8 cellular contexts compared by ENCODE assay signal in the genomic region with DNA sequence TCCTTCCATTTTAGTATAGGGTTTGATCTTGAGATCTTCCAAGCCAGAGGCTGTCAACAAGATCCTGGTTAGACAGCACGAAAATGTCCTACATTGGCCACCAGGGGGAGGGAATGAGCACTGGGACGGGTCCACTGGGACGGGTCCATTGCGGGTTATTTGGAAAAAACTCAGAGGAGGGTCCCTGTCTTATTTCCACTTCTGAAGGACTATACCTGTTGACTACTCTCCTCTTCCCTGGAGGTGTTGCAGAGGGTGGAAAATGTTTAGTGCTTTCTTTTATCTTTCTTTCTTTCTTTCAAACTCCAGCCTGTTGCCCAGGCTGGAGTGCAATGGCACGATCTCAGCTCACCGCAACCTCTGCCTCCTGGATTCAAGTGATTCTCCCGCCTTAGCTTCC. TPM values are rescaled to one million over a fixed set of nuclear protein-coding genes. Genes with fewer than 3 reads are reported as not detected.
A peak's percentile ranks its signal among the peaks of the same experiment; 100 is the strongest.
DNase-seq lines count a peak whose midpoint lies in the region; ATAC-seq, FAIRE-seq and TF ChIP-seq lines count a peak whose summit lies in the region.

No MANE protein-coding gene starts in this region.

- TF ChIP-seq CTCF in pancreas (IDR thresholded peaks at IDR 0.05): peak; percentile 50 to 76 (median 54)

- WGBS in pancreas, 2 donors: 27 to 31% methylated on average over 7 of the region's 7 CpGs

- H3K27ac ChIP-seq in pancreas: no peak overlapping the region

- DNase-seq in NOMO-1 treated with DMSO at 0.1 percent for 48 hours (lab: John Stamatoyannopoulos, UW; ENCODE audit: unreplicated experiment): peak; percentile 30
- no peak for DNase-seq in NOMO-1 treated with dmso at 0.1 percent for 144 hours (lab: John Stamatoyannopoulos, UW; ENCODE audit: unreplicated experiment)
- DNase-seq in NCI-H2227 treated with DMSO at 0.1 percent for 48 hours (lab: John Stamatoyannopoulos, UW): peak; percentile 40
- DNase-seq in activated CD8-positive, alpha-beta memory T cell treated with anti-CD3 and anti-CD28 coated beads, Interleukin-2, amount 50 U/mL, for 1 hour (ENCODE audit: extremely low read depth): peak; percentile 33
- DNase-seq in fibroblast of gingiva (ENCODE audit: low read depth): peak; percentile 21
- DNase-seq in pancreas: peak in 4 of 6 donors; percentile 28 to 65 (median 42)
- no peak for DNase-seq in GOT3 (lab: John Stamatoyannopoulos, UW)

- H3K9me3 ChIP-seq in pancreas: no peaks in the 10 kb centered on the region

- peaks cover 0 to 4% (median 0%) of the 10 kb centered on the region in 4 donors for H3K27me3 ChIP-seq in pancreas

- no peak overlapping the region for H3K4me3 ChIP-seq in pancreas

- peaks cover 0 to 4% (median 0%) of the 10 kb centered on the region in 3 donors for H3K4me1 ChIP-seq in pancreas

- no peak for FAIRE-seq in pancreas (lab: Jason Lieb, UNC)

- intact Hi-C loops in pancreas (cut with DNase I): no loop called here

- H3K36me3 ChIP-seq in pancreas: no peaks in the 10 kb centered on the region

- ATAC-seq in pancreas (peak; percentile 49 to 54 (median 51)), GM18520 (IDR thresholded peaks at IDR 0.05; ENCODE audit: unreplicated experiment) (no peak)

RNA-seq across cellular contexts. Expression of a gene that starts 2.5 kb away (rescaled TPM):
- under 1 TPM; 0.40 to 0.98 (median 0.67) TPM for total RNA-seq in pancreas
- 1 to 10 TPM; 1.9 to 6.0 TPM for polyA plus RNA-seq in pancreas

RNA-seq across cellular contexts. Expression of a gene that starts 16.3 kb away (rescaled TPM):
- total RNA-seq in pancreas: 10 to 100 TPM; 45.2 to 66.0 (median 57.4) TPM
- polyA plus RNA-seq in pancreas: 10 to 100 TPM; 31.2 to 63.9 TPM

Comparison
In these comparisons a context has a peak if more than half of its experiments do, and no peak if none do; other contexts are left out.
1. DNase-seq: peak in NOMO-1 treated with DMSO at 0.1 percent for 48 hours (single experiment), NCI-H2227 treated with DMSO at 0.1 percent for 48 hours (single experiment), activated CD8-positive, alpha-beta memory T cell treated with anti-CD3 and anti-CD28 coated beads, Interleukin-2, amount 50 U/mL, for 1 hour (single experiment), fibroblast of gingiva (single experiment) and pancreas (4 of 6); none in NOMO-1 treated with dmso at 0.1 percent for 144 hours (single experiment) and GOT3 (single experiment).